In the genomic region with DNA sequence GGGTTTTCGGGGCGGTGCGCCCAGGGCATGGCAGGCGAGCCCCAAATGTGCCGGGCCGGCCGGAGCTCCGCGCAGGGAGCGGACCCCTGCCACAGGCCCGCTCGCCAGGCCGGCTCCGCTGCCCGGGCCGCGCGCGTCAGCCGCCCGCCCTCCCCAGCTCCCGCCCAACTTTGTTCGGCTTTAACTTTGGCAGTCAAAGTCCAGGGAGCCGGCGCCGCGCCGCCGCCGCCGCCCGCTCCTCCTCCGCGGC, we compare ENCODE assay signal across 8 cellular contexts. TPM values are rescaled to one million over a fixed set of nuclear protein-coding genes. Genes with fewer than 3 reads are reported as not detected.
DNase-seq lines count a peak whose midpoint lies in the region; ATAC-seq and TF ChIP-seq lines count a peak whose summit lies in the region.

No MANE protein-coding gene starts in this region.

- H3K79me2 ChIP-seq in osteoblast (ENCODE audit: insufficient read depth, low read length), result peaks cover 30% of the 10 kb centered on the region

- TF ChIP-seq CTCF in Caco-2 (IDR thresholded peaks at IDR 0.05; ENCODE audit: insufficient read depth in 1 of 2, low read depth in 1 of 2, low read length in 1 of 2, severe bottlenecking in 1 of 2, unreplicated experiment in 1 of 2) (no peak), osteoblast (IDR thresholded peaks at IDR 0.05; ENCODE audit: extremely low read depth, low read depth, low read length) (no peak)

- H3K4me3 Mint-ChIP-seq in Caco-2 (ENCODE audit: unreplicated experiment), result peak overlapping the region; percentile 83

- H3K27ac Mint-ChIP-seq in Caco-2 (ENCODE audit: unreplicated experiment), result peak overlapping the region; percentile 87

- H3K36me3 Mint-ChIP-seq in Caco-2 (ENCODE audit: insufficient read depth, unreplicated experiment), result peaks cover 10% of the 10 kb centered on the region

- CTCF ChIA-PET in Caco-2 (lab: Charles Lee), result no interaction called here

- H3K36me3 ChIP-seq in Caco-2 (ENCODE audit: control insufficient read depth, insufficient read depth, low read length) (no peaks in the 10 kb centered on the region), osteoblast (ENCODE audit: insufficient read depth, low read length) (peaks cover 22% of the 10 kb centered on the region)

- H3K9me3 ChIP-seq in Caco-2 (no peaks in the 10 kb centered on the region), osteoblast (ENCODE audit: low read depth, low read length) (no peaks in the 10 kb centered on the region)

- POLR2A ChIA-PET in Caco-2 (lab: Charles Lee), result interaction anchor here (0.9 to 1.2 kb wide), 2 partner anchors 86 to 129 kb away, joined by 3 to 4 read pairs; a partner anchor contains a TSS

- ATAC-seq in GM19468 (IDR thresholded peaks at IDR 0.05; ENCODE audit: extremely low read depth, unreplicated experiment) (peak; percentile 27), HG03565 (IDR thresholded peaks at IDR 0.05; ENCODE audit: unreplicated experiment) (peak; percentile 20)

- H3K4me1 Mint-ChIP-seq in Caco-2 (ENCODE audit: low read depth, unreplicated experiment), result no peaks in the 10 kb centered on the region

- H3K27ac ChIP-seq in osteoblast (ENCODE audit: low read depth, low read length), result peak overlapping the region; percentile 60

- H3K4me2 ChIP-seq in osteoblast (ENCODE audit: insufficient read depth, low read length), result peak overlapping the region; percentile 97

- peak overlapping the region; percentile 91 for H2AFZ ChIP-seq in osteoblast (ENCODE audit: low read length)

- intact Hi-C loops in Caco-2 (cut with micrococcal nuclease; ENCODE audit: unreplicated experiment), result loop anchor here (1.0 to 10.0 kb wide), 2 partner anchors 96 to 119 kb away; no protein-coding TSS in a partner anchor

- BruUV-seq in Caco-2 (replicated peaks; lab: Mats Ljungman, UMichigan), result no TSS peak

- no peaks in the 10 kb centered on the region for H3K9me3 Mint-ChIP-seq in Caco-2 (ENCODE audit: unreplicated experiment)

- H3K27me3 ChIP-seq in Caco-2 (replicated peaks; ENCODE audit: control insufficient read depth, insufficient read depth, low read length) (no peaks in the 10 kb centered on the region), osteoblast (ENCODE audit: insufficient read depth, low read length) (no peaks in the 10 kb centered on the region)

- peaks cover 4% of the 10 kb centered on the region for H4K20me1 ChIP-seq in osteoblast (ENCODE audit: insufficient read depth, low read length)

- DNase-seq in Caco-2 (peak; percentile 63 to 70), globus pallidus (ENCODE audit: low spot score) (peak; percentile 65), osteoblast (ENCODE audit: insufficient read length, low spot score, missing footprints) (peak; percentile 95), T1000 (lab: John Stamatoyannopoulos, UW) (no peak), T-helper 9 cell (no peak)
- DNase-seq in activated naive CD4-positive, alpha-beta T cell treated with Interleukin-2 at 50 U/mL for 16 hours, result peak; percentile 43

- H3K4me3 ChIP-seq in Caco-2 (ENCODE audit: low read depth, low read length), result peak overlapping the region; percentile 77
- peak overlapping the region; percentile 87 for H3K4me3 ChIP-seq in osteoblast (ENCODE audit: insufficient read depth, low read length)

- H3K27me3 Mint-ChIP-seq in Caco-2 (ENCODE audit: insufficient read depth, unreplicated experiment), result no peaks in the 10 kb centered on the region

- H3K4me1 ChIP-seq in Caco-2 (peaks cover 9% of the 10 kb centered on the region; the same call in 1 of the 2 replicates), osteoblast (ENCODE audit: insufficient read depth, low read length) (peaks cover 11% of the 10 kb centered on the region)

RNA-seq across cellular contexts. Expression of a gene that starts 0.5 kb away (rescaled TPM):
- total RNA-seq in Caco-2 (2022) (7.1 and 7.7 TPM in 2 replicates), osteoblast (13.0 and 13.8 TPM in 2 replicates)

Comparison
In these comparisons a context has a peak if more than half of its experiments do, and no peak if none do; other contexts are left out.
1. DNase-seq: peak in Caco-2 (2 of 2), activated naive CD4-positive, alpha-beta T cell treated with Interleukin-2 at 50 U/mL for 16 hours (single experiment), globus pallidus (single experiment) and osteoblast (single experiment); none in T1000 (single experiment) and T-helper 9 cell (single experiment).